Comparison of ENCODE assay signal across 23 cellular contexts in the genomic region with DNA sequence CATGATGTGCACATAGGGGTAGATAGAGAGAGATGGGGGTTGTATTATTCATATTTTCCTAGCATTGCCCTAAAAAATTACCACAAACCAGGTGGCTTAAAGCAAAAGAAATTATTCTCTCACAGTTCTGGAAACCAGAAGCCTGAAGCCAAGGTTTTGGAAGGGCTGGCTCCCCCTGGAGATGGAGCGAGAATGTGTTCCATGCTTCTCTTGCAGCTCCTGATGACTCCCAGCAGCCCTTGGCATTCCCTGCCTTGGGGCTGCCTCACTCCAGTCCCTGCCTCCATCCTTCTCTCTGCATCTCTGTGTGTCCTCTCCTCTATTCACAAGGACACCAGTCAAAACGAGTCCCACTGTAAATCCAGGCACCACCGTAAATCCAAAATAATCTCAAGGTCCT.
"Had no signal": no experiment of that assay in that cellular context is flagged by ENCODE, and none has a peak within 500 bp of the region (broad histone marks: within the 10 kb centered on the region; RNA-seq: fewer than 3 reads in every experiment).

No MANE protein-coding gene starts in this region.

- H3K4me1 Mint-ChIP-seq: naive thymus-derived CD8-positive, alpha-beta T cell; stimulated activated naive B cell treated with anti-CD40 and anti-IgM and Interleukin-4, amounts not matched to agents 10 μg/mL and 1 μg/mL and 100 μg/mL, for 72 hours had no signal

- H3K27me3 ChIP-seq: right lobe of liver, spleen, transverse colon had no signal

- H3K4me1 ChIP-seq: right lobe of liver, spleen, transverse colon had no signal

- H3K36me3 Mint-ChIP-seq: activated naive CD4-positive, alpha-beta T cell treated with anti-CD3 and anti-CD28 coated beads, Interleukin-2, amount 50 U/mL, for 72 hours; brain; stimulated activated naive B cell treated with anti-CD40 and anti-IgM and Interleukin-4, amounts not matched to agents 10 μg/mL and 1 μg/mL and 100 μg/mL, for 72 hours had no signal

- ATAC-seq: activated naive CD4-positive, alpha-beta T cell treated with anti-CD3 and anti-CD28 coated beads, Interleukin-2, amount 50 U/mL, for 72 hours; activated T-cell treated with anti-CD3 and anti-CD28 coated beads, Interleukin-2, amount 50 U/mL, for 4 hours; esophagus mucosa; left colon; mucosa of descending colon; naive thymus-derived CD8-positive, alpha-beta T cell; right lobe of liver; stimulated activated naive B cell treated with anti-CD40 and anti-IgM and Interleukin-4, amounts not matched to agents 10 μg/mL and 1 μg/mL and 100 μg/mL, for 72 hours had no signal

- H3K4me3 ChIP-seq: mucosa of descending colon, right lobe of liver, spleen, transverse colon had no signal

- H3K36me3 ChIP-seq: right lobe of liver, spleen, transverse colon had no signal

- H3K9me3 Mint-ChIP-seq: activated naive CD4-positive, alpha-beta T cell treated with anti-CD3 and anti-CD28 coated beads, Interleukin-2, amount 50 U/mL, for 72 hours; activated T-cell treated with anti-CD3 and anti-CD28 coated beads, Interleukin-2, amount 50 U/mL, for 4 hours; dendritic cell treated with granulocyte-macrophage colony-stimulating factor and Interleukin-4, amounts not matched to agents 40 ng/mL and 50 ng/mL, for 4 days; naive thymus-derived CD8-positive, alpha-beta T cell; stimulated activated naive B cell treated with anti-CD40 and anti-IgM and Interleukin-4, amounts not matched to agents 10 μg/mL and 1 μg/mL and 100 μg/mL, for 72 hours; T-helper 2 cell treated with Interferon-gamma antibody and Interleukin-4, amounts not matched to agents 5 μg/mL and 100 μg/mL, for 36 hours had no signal

- H3K4me3 Mint-ChIP-seq: activated T-cell treated with anti-CD3 and anti-CD28 coated beads, Interleukin-2, amount 50 U/mL, for 4 hours; brain; dendritic cell treated with granulocyte-macrophage colony-stimulating factor and Interleukin-4, amounts not matched to agents 40 ng/mL and 50 ng/mL, for 4 days; naive thymus-derived CD8-positive, alpha-beta T cell; stimulated activated naive B cell treated with anti-CD40 and anti-IgM and Interleukin-4, amounts not matched to agents 10 μg/mL and 1 μg/mL and 100 μg/mL, for 72 hours; T-helper 2 cell treated with Interferon-gamma antibody and Interleukin-4, amounts not matched to agents 5 μg/mL and 100 μg/mL, for 36 hours had no signal

- H3K27ac Mint-ChIP-seq: activated naive CD4-positive, alpha-beta T cell treated with anti-CD3 and anti-CD28 coated beads, Interleukin-2, amount 50 U/mL, for 72 hours; dendritic cell treated with granulocyte-macrophage colony-stimulating factor and Interleukin-4, amounts not matched to agents 40 ng/mL and 50 ng/mL, for 4 days; stimulated activated naive B cell treated with anti-CD40 and anti-IgM and Interleukin-4, amounts not matched to agents 10 μg/mL and 1 μg/mL and 100 μg/mL, for 72 hours; T-helper 2 cell treated with Interferon-gamma antibody and Interleukin-4, amounts not matched to agents 5 μg/mL and 100 μg/mL, for 36 hours had no signal

- H3K9me3 ChIP-seq: mucosa of descending colon, right lobe of liver, transverse colon had no signal

- DNase-seq: activated CD4-positive, alpha-beta T cell treated with anti-CD3 and anti-CD28 coated beads, Interleukin-2, amount 50 U/mL, for 4 hours; activated CD4-positive, CD25-positive, alpha-beta regulatory T cell treated with anti-CD3 and anti-CD28 coated beads, Interleukin-2, amount 50 U/mL, for 72 hours; activated effector memory CD4-positive, alpha-beta T cell treated with anti-CD3 and anti-CD28 coated beads, Interleukin-2, amount 50 U/mL, for 16 hours; activated T-cell treated with anti-CD3 and anti-CD28 coated beads, Interleukin-2, amount 50 U/mL, for 4 hours; amniotic stem cell; foreskin fibroblast; glutamatergic neuron; left colon; mammary epithelial cell; mucosa of descending colon; naive thymus-derived CD8-positive, alpha-beta T cell; nucleus accumbens; right lobe of liver; spleen; stimulated activated CD4-positive, alpha-beta T cell treated with anti-CD3 and anti-CD28 coated beads, Interleukin-1b, Interleukin-23, amount 100 ng/mL, for 48 hours; stimulated activated naive B cell treated with anti-CD40 and anti-IgM and Interleukin-4, amounts not matched to agents 10 μg/mL and 1 μg/mL and 100 μg/mL, for 72 hours; substantia nigra; transverse colon had no signal

- H3K27me3 Mint-ChIP-seq: brain; dendritic cell treated with granulocyte-macrophage colony-stimulating factor and Interleukin-4, amounts not matched to agents 40 ng/mL and 50 ng/mL, for 4 days had no signal

- H3K27ac ChIP-seq: right lobe of liver, spleen, transverse colon had no signal
